ENCODE assay signal across 1 cellular context in genomic region chr15:59516655-59517461, GRCh38.
TF ChIP-seq lines count a peak whose summit lies in the region.

No MANE protein-coding gene starts in this region.

TF ChIP-seq in GM12878, 131 proteins besides CTCF, POLR2A, EP300 and RAD21 (continued from another document):
- TF ChIP-seq RELB (IDR thresholded peaks at IDR 0.05; ENCODE audit: low read depth) (peak; percentile 28; the same call in 1 of the 2 replicates), GATAD2B (conservative IDR thresholded peaks at IDR 0.05; ENCODE audit: low read depth) (no peak), IKZF1 (conservative IDR thresholded peaks at IDR 0.05) (0 out of 2 replicates have a peak, but pooled peaks have one; percentile 19), NBN (IDR thresholded peaks at IDR 0.05) (no peak), NR2F1 (conservative IDR thresholded peaks at IDR 0.05) (no peak), TAF1 (IDR thresholded peaks at IDR 0.05; ENCODE audit: borderline replicate concordance, low read depth, low read length) (peak; percentile 30; the same call in 1 of the 2 replicates), CEBPB (IDR thresholded peaks at IDR 0.05; ENCODE audit: borderline replicate concordance in 1 of 2, low read depth in 2 of 2, low read length in 2 of 2) (no peak), TBL1XR1 (IDR thresholded peaks at IDR 0.05; ENCODE audit: low read depth, low read length) (0 out of 2 replicates have a peak, but pooled peaks have one; percentile 34), ETV6 (conservative IDR thresholded peaks at IDR 0.05 in 1 of 2, IDR thresholded peaks at IDR 0.05 in 1 of 2; ENCODE audit: borderline replicate concordance in 1 of 2, low read depth in 1 of 2) (no peak), ASH2L (IDR thresholded peaks at IDR 0.05; ENCODE audit: borderline replicate concordance, low read depth) (no peak), CBX3 (IDR thresholded peaks at IDR 0.05; ENCODE audit: borderline replicate concordance, low read depth) (no peak)
